14 cellular contexts compared by ENCODE assay signal in genomic region chr6:117540670-117541069, GRCh38.
"Had no signal": no experiment of that assay in that cellular context is flagged by ENCODE, and none has a peak within 500 bp of the region (broad histone marks: within the 10 kb centered on the region; RNA-seq: fewer than 3 reads in every experiment).

No MANE protein-coding gene starts in this region.

- H3K36me3 ChIP-seq: uterus had no signal

- H3K27ac ChIP-seq: gastrocnemius medialis, heart right ventricle, thyroid gland, uterus had no signal

- DNase-seq: activated CD4-positive, alpha-beta T cell treated with anti-CD3 and anti-CD28 coated beads, Interleukin-2, amount 50 U/mL, for 4 hours; activated CD8-positive, alpha-beta memory T cell treated with anti-CD3 and anti-CD28 coated beads, Interleukin-2, amount 10 ng/mL, durations not matched to agents 7 days and 5 days; activated gamma-delta T cell treated with Interleukin-2 at 50 U/mL for 16 hours; activated naive CD8-positive, alpha-beta T cell treated with anti-CD3 and anti-CD28 coated beads, Interleukin-2, amount 10 ng/mL, durations not matched to agents 7 days and 5 days; activated T-cell treated with anti-CD3 and anti-CD28 coated beads, Interleukin-2, amount 50 U/mL, for 48 hours; aorta; gastrocnemius medialis; heart right ventricle; kidney; left ventricle myocardium superior; T-helper 17 cell; thyroid gland; uterus had no signal

- H3K27me3 ChIP-seq: gastrocnemius medialis, heart right ventricle, thyroid gland, uterus had no signal

- H3K9me3 ChIP-seq: gastrocnemius medialis, heart right ventricle, thyroid gland, uterus had no signal

- H3K4me1 ChIP-seq: thyroid gland, uterus had no signal

- H3K4me3 ChIP-seq: gastrocnemius medialis, heart right ventricle, thyroid gland, uterus had no signal

- ATAC-seq: activated CD8-positive, alpha-beta memory T cell treated with anti-CD3 and anti-CD28 coated beads, Interleukin-2, amount 10 ng/mL, durations not matched to agents 7 days and 5 days; gastrocnemius medialis; heart right ventricle; left ventricle myocardium superior; T-helper 17 cell had no signal

- FAIRE-seq: TTC549 had no signal
